1 cellular context compared by ENCODE assay signal in genomic region chrX:154017766-154018517, GRCh38.
TF ChIP-seq lines count a peak whose summit lies in the region.

No MANE protein-coding gene starts in this region.

TF ChIP-seq in HCT116, 20 proteins besides CTCF, POLR2A, EP300 and RAD21 (continued from another document):
- no peak for TF ChIP-seq MAX (IDR thresholded peaks at IDR 0.05)
